16 cellular contexts compared by ENCODE assay signal in the genomic region with DNA sequence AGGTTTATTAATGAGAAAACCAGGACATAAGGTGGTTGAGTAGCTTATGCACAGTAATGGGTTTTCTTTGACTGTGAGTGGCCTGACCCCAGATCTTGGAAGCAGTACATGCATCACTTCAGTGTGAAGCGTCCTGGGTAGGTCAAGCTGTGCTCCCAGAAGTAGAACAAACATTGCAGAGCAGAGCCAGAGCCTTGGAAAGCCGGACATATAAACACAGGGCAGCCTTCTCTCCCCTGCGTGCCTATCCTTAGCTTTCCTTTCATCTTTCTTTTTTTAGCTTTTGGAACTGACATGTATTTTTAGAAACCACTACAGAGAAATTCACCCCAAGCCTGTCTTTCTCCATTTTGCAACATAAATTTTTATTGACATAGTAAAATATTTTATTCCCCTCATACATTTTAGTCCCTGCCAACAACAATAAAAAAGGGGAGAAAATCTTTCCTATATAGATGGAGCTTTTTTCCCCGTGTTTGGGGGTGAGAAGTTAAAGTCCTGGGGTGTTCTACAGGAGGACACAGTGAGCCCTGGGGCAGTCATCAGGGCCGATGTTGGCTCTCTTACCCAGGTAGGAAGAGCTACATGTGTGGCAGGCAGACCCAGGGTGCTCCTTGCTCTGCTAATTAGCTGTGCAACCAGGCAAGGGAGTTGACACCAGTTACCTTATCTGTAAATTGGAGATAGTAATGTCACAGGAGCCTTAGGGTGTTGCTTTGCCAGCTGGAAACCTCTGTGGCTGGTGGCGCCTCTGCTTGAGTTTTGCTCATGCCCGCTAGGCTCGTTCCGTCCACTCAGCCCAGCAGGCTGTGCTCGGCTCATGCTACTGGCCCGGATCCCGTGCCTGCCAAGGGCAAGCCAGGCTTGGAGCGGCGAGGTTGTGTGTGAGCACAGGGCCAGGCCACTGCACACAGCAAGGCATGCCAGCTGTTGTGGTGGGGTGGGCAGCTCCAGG.
DNase-seq lines count a peak whose midpoint lies in the region; ATAC-seq, FAIRE-seq and TF ChIP-seq lines count a peak whose summit lies in the region.
"Had no signal": no experiment of that assay in that cellular context is flagged by ENCODE, and none has a peak within 500 bp of the region (broad histone marks: within the 10 kb centered on the region; RNA-seq: fewer than 3 reads in every experiment).

No MANE protein-coding gene starts in this region.

- peak overlapping the region; percentile 43 for H3K27ac Mint-ChIP-seq in T-helper 17 cell
- H3K27ac Mint-ChIP-seq: activated CD4-positive, alpha-beta memory T cell treated with anti-CD3 and anti-CD28 coated beads, Interleukin-2, amount 10 ng/mL, durations not matched to agents 7 days and 5 days; stimulated activated effector memory CD8-positive, alpha-beta T cell treated with anti-CD3 and anti-CD28 coated beads, Interleukin-12 subunit alpha, Interleukin-12 subunit beta, amount 100 ng/mL, for 72 hours had no signal

- 84% methylated on average over 14 of the region's 14 CpGs for WGBS in lung, 2 donors

- H3K36me3 ChIP-seq in lung (ENCODE audit: control insufficient read depth in 2 of 2, insufficient read depth in 2 of 2, low read length in 2 of 2) = peaks cover 0 to 3% of the 10 kb centered on the region in 2 donors
- H3K36me3 ChIP-seq: MG63 had no signal

- no peak overlapping the region for H3K4me3 ChIP-seq in lung
- H3K4me3 ChIP-seq: MG63 had no signal

- H3K27ac ChIP-seq in lung (ENCODE audit: low read depth in 1 of 2, low read length in 1 of 2) = peak overlapping the region in 1 of 2 donors; percentile 81

- H3K4me1 ChIP-seq in lung (ENCODE audit: control insufficient read depth in 2 of 2, insufficient read depth in 2 of 2, low read length in 2 of 2) = peaks cover 9 to 35% of the 10 kb centered on the region in 2 donors

- no peak overlapping the region for H3K4me3 Mint-ChIP-seq in T-helper 17 cell
- H3K4me3 Mint-ChIP-seq: activated CD4-positive, alpha-beta memory T cell treated with anti-CD3 and anti-CD28 coated beads, Interleukin-2, amount 10 ng/mL, durations not matched to agents 7 days and 5 days; stimulated activated effector memory CD8-positive, alpha-beta T cell treated with anti-CD3 and anti-CD28 coated beads, Interleukin-12 subunit alpha, Interleukin-12 subunit beta, amount 100 ng/mL, for 72 hours had no signal

- H3K27me3 ChIP-seq in lung (ENCODE audit: control insufficient read depth, insufficient read depth) = no peaks in the 10 kb centered on the region
- H3K27me3 ChIP-seq: MG63 had no signal

- no peaks in the 10 kb centered on the region for H3K27me3 Mint-ChIP-seq in T-helper 17 cell
- H3K27me3 Mint-ChIP-seq: activated CD4-positive, alpha-beta memory T cell treated with anti-CD3 and anti-CD28 coated beads, Interleukin-2, amount 10 ng/mL, durations not matched to agents 7 days and 5 days had no signal

- DNase-seq in T-helper 17 cell (no peak), lung (ENCODE audit: low spot score) (no peak), smooth muscle cell of the brain vasculature (ENCODE audit: low read depth, low spot score) (peak; percentile 63), frontal cortex (ENCODE audit: low spot score in 2 of 2) (no peak), D341Med (ENCODE audit: low spot score) (no peak), NCI-H2227 (lab: John Stamatoyannopoulos, UW; ENCODE audit: unreplicated experiment) (no peak), NCI-H2107 (lab: John Stamatoyannopoulos, UW) (no peak)
- DNase-seq: activated CD4-positive, alpha-beta memory T cell treated with anti-CD3 and anti-CD28 coated beads, Interleukin-2, amount 10 ng/mL, durations not matched to agents 7 days and 5 days; activated effector memory CD4-positive, alpha-beta T cell treated with Interleukin-2 at 50 U/mL for 16 hours; MG63; NCI-H2081 treated with DMSO at 0.1 percent for 48 hours; stimulated activated CD4-positive, alpha-beta T cell treated with anti-CD3 and anti-CD28 coated beads, Interleukin-4, amount 100 ng/mL, for 24 hours; T1000 had no signal

- FAIRE-seq in endometrium (lab: Jason Lieb, UNC) = peak; percentile 95
- no peak for FAIRE-seq in frontal cortex (lab: Jason Lieb, UNC)
- FAIRE-seq: GM12892 had no signal

- no peaks in the 10 kb centered on the region for H3K9me3 ChIP-seq in T-helper 17 cell (ENCODE audit: control insufficient read depth, low read length, poor library complexity, severe bottlenecking)
- peaks cover 0 to 5% of the 10 kb centered on the region in 2 donors for H3K9me3 ChIP-seq in lung (ENCODE audit: control insufficient read depth in 2 of 2, insufficient read depth in 1 of 2, low read length in 1 of 2)
- H3K9me3 ChIP-seq: MG63 had no signal

- H3K36me3 Mint-ChIP-seq in T-helper 17 cell (ENCODE audit: low read depth) = peaks cover 6% of the 10 kb centered on the region

- ATAC-seq in T-helper 17 cell (no peak), lung (ENCODE audit: insufficient read depth, low FRiP score) (peak; percentile 21)
- ATAC-seq: stimulated activated effector memory CD8-positive, alpha-beta T cell treated with anti-CD3 and anti-CD28 coated beads, Interleukin-12 subunit alpha, Interleukin-12 subunit beta, amount 100 ng/mL, for 72 hours had no signal

- TF ChIP-seq CTCF in lung (IDR thresholded peaks at IDR 0.05; ENCODE audit: control extremely low read depth, extremely low read depth) = no peak

- peaks cover 29% of the 10 kb centered on the region for H3K4me1 Mint-ChIP-seq in T-helper 17 cell
- H3K4me1 Mint-ChIP-seq: stimulated activated effector memory CD8-positive, alpha-beta T cell treated with anti-CD3 and anti-CD28 coated beads, Interleukin-12 subunit alpha, Interleukin-12 subunit beta, amount 100 ng/mL, for 72 hours had no signal
